In genomic region chr7:3591944-3592343, GRCh38 we compare ENCODE assay signal across 16 cellular contexts.
A peak's percentile ranks its signal among the peaks of the same experiment; 100 is the strongest.
DNase-seq lines count a peak whose midpoint lies in the region; ATAC-seq and TF ChIP-seq lines count a peak whose summit lies in the region.
"Had no signal": no experiment of that assay in that cellular context is flagged by ENCODE, and none has a peak within 500 bp of the region (broad histone marks: within the 10 kb centered on the region; RNA-seq: fewer than 3 reads in every experiment).

No MANE protein-coding gene starts in this region.

- H3K4me1 ChIP-seq in trophoblast cell (ENCODE audit: control insufficient read depth in 1 of 2, insufficient read depth in 2 of 2, low read length in 2 of 2) (peaks cover 0 to 2% of the 10 kb centered on the region in 2 experiments), SK-N-SH (ENCODE audit: control insufficient read depth in 1 of 2, insufficient read depth in 2 of 2, low read depth in 1 of 2, low read length in 1 of 2) (peaks cover 0 to 11% of the 10 kb centered on the region in 2 experiments; a peak in 1 of 4 replicates)

- no peak overlapping the region for H2BK120ac ChIP-seq in trophoblast cell (ENCODE audit: insufficient read depth, low read length, poor library complexity)

- no peak overlapping the region for H2BK12ac ChIP-seq in trophoblast cell (ENCODE audit: low read length)

- DNase-seq in NCI-H2227 treated with DMSO at 0.1 percent for 48 hours (lab: John Stamatoyannopoulos, UW) (peak; percentile 27), NCI-H2227 (lab: John Stamatoyannopoulos, UW; ENCODE audit: unreplicated experiment) (no peak), memory B cell (ENCODE audit: low spot score in 2 of 2) (no peak), GDM1 (lab: John Stamatoyannopoulos, UW) (no peak), HT-29 (ENCODE audit: low spot score) (no peak), trophoblast cell (no peak), SK-N-SH (no peak)
- DNase-seq: 8988T, DMS79, GM23248, KBM-7, NCI-H1048, NCI-H187, SIG-M5 had no signal

- CTCF ChIA-PET in SK-N-SH (lab: Yijun Ruan, JAX), result interaction anchor here (1.6 to 2.2 kb wide), 4 partner anchors 21 to 39 kb away, joined by 4 to 6 read pairs (median 5); no protein-coding TSS in a partner anchor

- H4K8ac ChIP-seq in trophoblast cell (ENCODE audit: low read depth, low read length), result no peak overlapping the region

- no peak for TF ChIP-seq RAD21 in SK-N-SH (IDR thresholded peaks at IDR 0.05; ENCODE audit: low read length)

- H3K27me3 Mint-ChIP-seq in brain (no peaks in the 10 kb centered on the region), memory B cell (no peaks in the 10 kb centered on the region)

- H3K27me3 ChIP-seq in trophoblast cell (ENCODE audit: insufficient read depth, low read length) (no peaks in the 10 kb centered on the region), SK-N-SH (ENCODE audit: insufficient read depth) (no peaks in the 10 kb centered on the region)

- no peak for TF ChIP-seq CTCF in brain (conservative IDR thresholded peaks at IDR 0.05)
- TF ChIP-seq CTCF in SK-N-SH (IDR thresholded peaks at IDR 0.05), result no peak

- WGBS in trophoblast cell (ENCODE audit: extremely low coverage, insufficient coverage, insufficient read length), result no CpG with 5 or more reads among the region's 4 CpGs
- WGBS in SK-N-SH (ENCODE audit: low lambda C conversion rate), result 75% methylated on average over 4 of the region's 4 CpGs

- H3K4me3 Mint-ChIP-seq in brain (peak overlapping the region in 3 of 5 experiments; percentile 13 to 70 (median 59)), memory B cell (no peak overlapping the region)

- no peak overlapping the region for H3K27ac ChIP-seq in trophoblast cell (ENCODE audit: low read depth, low read length)
- H3K27ac ChIP-seq in SK-N-SH (ENCODE audit: low read depth in 2 of 2, low read length in 1 of 2), result no peak overlapping the region
- H3K27ac ChIP-seq: C4-2B, GM23248 had no signal

- H2AFZ ChIP-seq in trophoblast cell (ENCODE audit: insufficient read depth, low read length, poor library complexity), result no peak overlapping the region
- no peak overlapping the region for H2AFZ ChIP-seq in SK-N-SH (ENCODE audit: low read depth)
- H2AFZ ChIP-seq: GM23248 had no signal

- H3K79me1 ChIP-seq in trophoblast cell (ENCODE audit: low read length), result no peaks in the 10 kb centered on the region

- peak overlapping the region in 2 of 5 experiments; percentile 6 to 79 for H3K27ac Mint-ChIP-seq in brain
- peak overlapping the region; percentile 71 for H3K27ac Mint-ChIP-seq in memory B cell

- H3K9me2 ChIP-seq in SK-N-SH, result no peaks in the 10 kb centered on the region

- peaks cover 28% of the 10 kb centered on the region for H3K4me1 Mint-ChIP-seq in brain
- H3K4me1 Mint-ChIP-seq in memory B cell, result peaks cover 15% of the 10 kb centered on the region

- no peaks in the 10 kb centered on the region for H3K36me3 ChIP-seq in trophoblast cell (ENCODE audit: control insufficient read depth in 1 of 2, insufficient read depth in 2 of 2, low read length in 2 of 2)
- no peaks in the 10 kb centered on the region for H3K36me3 ChIP-seq in SK-N-SH (replicated peaks in 1 of 2; ENCODE audit: control insufficient read depth in 1 of 2, insufficient read depth in 2 of 2, low read length in 1 of 2)

- no peak for ATAC-seq in memory B cell (ENCODE audit: low read depth)

- no peak overlapping the region for H2BK5ac ChIP-seq in trophoblast cell (ENCODE audit: low read depth, low read length, poor library complexity)

- H3K18ac ChIP-seq in trophoblast cell (ENCODE audit: low read length), result no peak overlapping the region

- H4K12ac ChIP-seq in trophoblast cell (ENCODE audit: low read depth, low read length), result no peak overlapping the region

- H3F3A ChIP-seq in SK-N-SH (replicated peaks; ENCODE audit: insufficient read depth), result no peaks in the 10 kb centered on the region

- H3K14ac ChIP-seq in trophoblast cell (ENCODE audit: low read length), result no peak overlapping the region

- H3K9ac ChIP-seq in trophoblast cell (ENCODE audit: low read length) (no peak overlapping the region), SK-N-SH (no peak overlapping the region)
- H3K9ac ChIP-seq: GM23248 had no signal

- H3K9me3 Mint-ChIP-seq in brain, result peaks cover 0 to 6% (median 2%) of the 10 kb centered on the region in 5 experiments
- peaks cover 11% of the 10 kb centered on the region for H3K9me3 Mint-ChIP-seq in memory B cell

- H3K79me2 ChIP-seq in trophoblast cell (ENCODE audit: control insufficient read depth, insufficient read depth, low read length, poor library complexity), result no peaks in the 10 kb centered on the region
- no peaks in the 10 kb centered on the region for H3K79me2 ChIP-seq in SK-N-SH (ENCODE audit: insufficient read depth)

- H3K23ac ChIP-seq in trophoblast cell (ENCODE audit: low read length), result no peak overlapping the region

- H4K20me1 ChIP-seq in SK-N-SH (ENCODE audit: insufficient read depth), result no peaks in the 10 kb centered on the region

- no peak overlapping the region for H3K4me2 ChIP-seq in trophoblast cell (ENCODE audit: low read length)
- no peak overlapping the region for H3K4me2 ChIP-seq in SK-N-SH

- no peak overlapping the region for H2AK5ac ChIP-seq in trophoblast cell (ENCODE audit: low read length)

- H3K9me3 ChIP-seq in trophoblast cell (ENCODE audit: insufficient read depth, low read depth, low read length) (no peaks in the 10 kb centered on the region), SK-N-SH (no peaks in the 10 kb centered on the region)

- TF ChIP-seq EP300 in SK-N-SH (IDR thresholded peaks at IDR 0.05; ENCODE audit: borderline replicate concordance in 1 of 2, low read depth in 1 of 2, low read length in 1 of 2), result no peak

- H3K4ac ChIP-seq in trophoblast cell (ENCODE audit: low read depth, low read length), result no peak overlapping the region

- H4K91ac ChIP-seq in trophoblast cell (ENCODE audit: low read depth, low read length), result no peak overlapping the region

- POLR2A ChIA-PET in SK-N-SH (lab: Yijun Ruan, JAX), result no interaction called here

- H3K36me3 Mint-ChIP-seq in brain (no peaks in the 10 kb centered on the region), memory B cell (no peaks in the 10 kb centered on the region)

- H3K4me3 ChIP-seq in trophoblast cell (ENCODE audit: low read depth, low read length) (no peak overlapping the region), SK-N-SH (ENCODE audit: low read depth in 2 of 2, low read length in 1 of 2) (no peak overlapping the region)
- H3K4me3 ChIP-seq: GM23248 had no signal

TF ChIP-seq in SK-N-SH, 30 proteins besides CTCF, POLR2A, EP300 and RAD21:
- TF ChIP-seq RCOR1 (IDR thresholded peaks at IDR 0.05; ENCODE audit: low read length), result no peak
- no peak for TF ChIP-seq NFIC (IDR thresholded peaks at IDR 0.05; ENCODE audit: borderline replicate concordance)
- TF ChIP-seq ELF1 (IDR thresholded peaks at IDR 0.05), result no peak
- no peak for TF ChIP-seq JUND (IDR thresholded peaks at IDR 0.05)
- TF ChIP-seq TAF1 (IDR thresholded peaks at IDR 0.05; ENCODE audit: borderline replicate concordance, low read depth, low read length), result no peak
- TF ChIP-seq SIN3A (IDR thresholded peaks at IDR 0.05; ENCODE audit: borderline replicate concordance, low read depth, low read length), result no peak
- TF ChIP-seq YY1 (IDR thresholded peaks at IDR 0.05; ENCODE audit: low read depth), result no peak
- TF ChIP-seq CHD2 (IDR thresholded peaks at IDR 0.05; ENCODE audit: low read length, partially characterized antibody), result no peak
- no peak for TF ChIP-seq NRF1 (IDR thresholded peaks at IDR 0.05; ENCODE audit: low read depth, low read length)
- TF ChIP-seq USF2 (IDR thresholded peaks at IDR 0.05; ENCODE audit: borderline replicate concordance, low read depth, low read length), result no peak
- TF ChIP-seq GABPA (IDR thresholded peaks at IDR 0.05; ENCODE audit: low read depth), result no peak
- no peak for TF ChIP-seq RFX5 (IDR thresholded peaks at IDR 0.05; ENCODE audit: low read length)
- no peak for TF ChIP-seq MEF2A (IDR thresholded peaks at IDR 0.05; ENCODE audit: borderline replicate concordance, low read depth)
- TF ChIP-seq IRF3 (IDR thresholded peaks at IDR 0.05; ENCODE audit: low read depth, low read length), result no peak
- TF ChIP-seq SMC3 (IDR thresholded peaks at IDR 0.05; ENCODE audit: low read depth, low read length), result no peak
- TF ChIP-seq RXRA (IDR thresholded peaks at IDR 0.05; ENCODE audit: borderline replicate concordance, low read depth), result no peak
- no peak for TF ChIP-seq FOXJ3 (CRISPR knock-in tag; IDR thresholded peaks at IDR 0.05)
